Comparison of ENCODE assay signal across 20 cellular contexts in genomic region chr10:14548970-14549369, GRCh38.
DNase-seq lines count a peak whose midpoint lies in the region; ATAC-seq, FAIRE-seq and TF ChIP-seq lines count a peak whose summit lies in the region.
"Had no signal": no experiment of that assay in that cellular context is flagged by ENCODE, and none has a peak within 500 bp of the region (broad histone marks: within the 10 kb centered on the region; RNA-seq: fewer than 3 reads in every experiment).

No MANE protein-coding gene starts in this region.

- no peaks in the 10 kb centered on the region for H3K36me3 Mint-ChIP-seq in natural killer cell

- peaks cover 84 to 90% of the 10 kb centered on the region in 2 donors for H3K4me1 Mint-ChIP-seq in natural killer cell

- no peaks in the 10 kb centered on the region for H3K27me3 Mint-ChIP-seq in natural killer cell (ENCODE audit: low read depth in 2 of 2)

- TF ChIP-seq POLR2A in HepG2 (IDR thresholded peaks at IDR 0.05; ENCODE audit: insufficient read depth in 1 of 2, low read depth in 2 of 2, low read length in 2 of 2), result no peak

- H3K36me3 ChIP-seq in liver (ENCODE audit: control insufficient read depth in 4 of 4, insufficient read depth in 3 of 4, low read depth in 1 of 4, low read length in 3 of 4) (peaks cover 0 to 7% (median under 1%) of the 10 kb centered on the region in 4 donors), HepG2 (replicated peaks in 1 of 2; ENCODE audit: control insufficient read depth in 1 of 2, insufficient read depth in 2 of 2, low read length in 2 of 2) (0 out of 5 replicates have a peak, but pooled peaks cover 0 to 2% of the 10 kb centered on the region in 2 experiments), adipocyte (ENCODE audit: control insufficient read depth, insufficient read depth, low read length, severe bottlenecking) (no peaks in the 10 kb centered on the region), pancreas (no peaks in the 10 kb centered on the region)
- H3K36me3 ChIP-seq: colonic mucosa, WERI-Rb-1 had no signal

- H3K4me2 ChIP-seq in HepG2 (ENCODE audit: low read depth, low read length), result no peak overlapping the region

- no peaks in the 10 kb centered on the region for H3K9me3 ChIP-seq in liver (ENCODE audit: control insufficient read depth in 4 of 4, low read length in 3 of 4)
- no peaks in the 10 kb centered on the region for H3K9me3 ChIP-seq in HepG2 (ENCODE audit: low read length)
- H3K9me3 ChIP-seq in adipocyte (ENCODE audit: control insufficient read depth, low read length), result no peaks in the 10 kb centered on the region
- no peaks in the 10 kb centered on the region for H3K9me3 ChIP-seq in pancreas
- H3K9me3 ChIP-seq: colonic mucosa had no signal

- H3K9ac ChIP-seq in liver (ENCODE audit: low read depth in 1 of 2, low read length in 2 of 2) (no peak overlapping the region), HepG2 (ENCODE audit: insufficient read depth, low read depth, low read length) (no peak overlapping the region), adipocyte (ENCODE audit: low read length) (peak overlapping the region; percentile 21)

- POLR2A ChIA-PET in HepG2 (lab: Yijun Ruan, JAX), result interaction anchor here (1.1 to 2.2 kb wide), 5 partner anchors 11 to 329 kb away, joined by 3 to 6 read pairs (median 5); partner anchors contain the start of gene SUV39H2

- intact Hi-C loops in HepG2 (cut with micrococcal nuclease; ENCODE audit: unreplicated experiment) (no loop called here), natural killer cell (cut with micrococcal nuclease) (no loop called here), pancreas (cut with DNase I) (loop anchor here in 1 of 3 donors (10.0 kb wide), 1 partner anchor 276 kb away; no protein-coding TSS in a partner anchor)

- H3K4me1 ChIP-seq in liver (ENCODE audit: control insufficient read depth in 4 of 4, insufficient read depth in 4 of 4, low read length in 3 of 4) (peaks cover 4 to 18% (median 6%) of the 10 kb centered on the region in 4 donors), HepG2 (ENCODE audit: insufficient read depth, low read length) (peaks cover 48% of the 10 kb centered on the region), adipocyte (ENCODE audit: control insufficient read depth, insufficient read depth, low read length) (peaks cover 28% of the 10 kb centered on the region), pancreas (peaks cover 12 to 36% (median 34%) of the 10 kb centered on the region in 3 donors)

- peaks cover 22% of the 10 kb centered on the region for H3K79me2 ChIP-seq in HepG2 (ENCODE audit: insufficient read depth, low read length)

- DNase-seq in HepG2 (ENCODE audit: low spot score) (no peak), adipocyte (ENCODE audit: low read depth) (no peak), natural killer cell (no peak), MV-4-11 (lab: John Stamatoyannopoulos, UW) (no peak), pancreas (no peak), AG08395 (ENCODE audit: low spot score) (no peak)
- DNase-seq: activated gamma-delta T cell treated with Interleukin-2 at 50 U/mL for 16 hours; colonic mucosa; foreskin keratinocyte; GDM1; NCI-H1092 treated with DMSO at 0.1 percent for 48 hours; NCI-H524; retina; stimulated activated CD4-positive, alpha-beta T cell treated with anti-CD3 and anti-CD28 coated beads, Interleukin-15, amount 100 ng/mL, for 24 hours; stimulated activated naive CD4-positive, alpha-beta T cell treated with Interleukin-2 at 50 U/mL for 16 hours; WERI-Rb-1 had no signal

- 94% methylated on average over 3 of the region's 3 CpGs for WGBS in liver
- WGBS in HepG2 (ENCODE audit: low lambda C conversion rate), result 94% methylated on average over 3 of the region's 3 CpGs
- WGBS in pancreas, 2 donors, result 83 to 94% methylated on average over 3 of the region's 3 CpGs

- BruUV-seq in HepG2 (replicated peaks; lab: Mats Ljungman, UMichigan), result no TSS peak

- peak overlapping the region; percentile 12 to 19 for H3K27ac ChIP-seq in liver (ENCODE audit: low read depth in 1 of 2, low read length in 2 of 2)
- H3K27ac ChIP-seq in HepG2 (ENCODE audit: extremely low read length, insufficient read depth, low read length), result no peak overlapping the region
- no peak overlapping the region for H3K27ac ChIP-seq in pancreas
- H3K27ac ChIP-seq: foreskin keratinocyte, WERI-Rb-1 had no signal

- H3K9me3 Mint-ChIP-seq in natural killer cell, result no peaks in the 10 kb centered on the region

- H2AFZ ChIP-seq in HepG2 (ENCODE audit: low read length), result no peak overlapping the region

- TF ChIP-seq EP300 in HepG2 (IDR thresholded peaks at IDR 0.05; ENCODE audit: low read depth in 2 of 2, low read length in 2 of 2) (no peak), HepG2 (CRISPR knock-in tag; IDR thresholded peaks at IDR 0.05; ENCODE audit: borderline replicate concordance) (no peak)

- CTCF ChIA-PET in HepG2 (lab: Yijun Ruan, JAX; ENCODE audit: low intra/inter-chr PET ratio, low total read pairs), result no interaction called here

- ATAC-seq in HepG2 (no peak), natural killer cell (no peak), pancreas (no peak), HG02840 (IDR thresholded peaks at IDR 0.05; ENCODE audit: low FRiP score, unreplicated experiment) (no peak)
- ATAC-seq: foreskin keratinocyte had no signal

- no peaks in the 10 kb centered on the region; the same call in 1 of the 2 replicates for H4K20me1 ChIP-seq in HepG2 (ENCODE audit: insufficient read depth, low read length)

- no peak overlapping the region for H3K4me3 Mint-ChIP-seq in natural killer cell

- peak overlapping the region; percentile 95 to 98 for H3K27ac Mint-ChIP-seq in natural killer cell

- H3K27me3 ChIP-seq in liver (ENCODE audit: control insufficient read depth in 4 of 4, insufficient read depth in 4 of 4, low read length in 3 of 4) (no peaks in the 10 kb centered on the region), HepG2 (ENCODE audit: control insufficient read depth in 1 of 2, insufficient read depth in 2 of 2, low read length in 2 of 2) (no peaks in the 10 kb centered on the region), adipocyte (replicated peaks; ENCODE audit: control insufficient read depth, insufficient read depth, low read length) (no peaks in the 10 kb centered on the region), pancreas (no peaks in the 10 kb centered on the region)
- H3K27me3 ChIP-seq: colonic mucosa, foreskin keratinocyte had no signal

- in situ Hi-C loops in HepG2 (cut with HindIII; ENCODE audit: extremely low pct_ligation_motif_present, low pct_unique_long_range_greater_than_20kb), result no loop called here

- no peak for TF ChIP-seq CTCF in liver (IDR thresholded peaks at IDR 0.05; ENCODE audit: low read depth, low read length, missing input control)
- TF ChIP-seq CTCF in HepG2 (CRISPR knock-in tag; IDR thresholded peaks at IDR 0.05), result no peak
- TF ChIP-seq CTCF in natural killer cell (IDR thresholded peaks at IDR 0.05), result no peak
- TF ChIP-seq CTCF in pancreas (IDR thresholded peaks at IDR 0.05), result no peak

- FAIRE-seq in HepG2 (lab: Jason Lieb, UNC) (no peak), pancreas (lab: Jason Lieb, UNC) (no peak)
- FAIRE-seq: endothelial cell of umbilical vein, GM12891 had no signal

- TF ChIP-seq RAD21 in liver (IDR thresholded peaks at IDR 0.05) (no peak), HepG2 (CRISPR knock-in tag; IDR thresholded peaks at IDR 0.05) (no peak)

- H3K4me3 ChIP-seq in liver (ENCODE audit: low read depth in 1 of 3, low read length in 3 of 3), result no peak overlapping the region
- H3K4me3 ChIP-seq in HepG2 (replicated peaks in 1 of 3; ENCODE audit: insufficient read depth in 1 of 3, low read depth in 2 of 3, low read length in 3 of 3), result no peak overlapping the region
- H3K4me3 ChIP-seq in adipocyte (ENCODE audit: low read length), result no peak overlapping the region
- H3K4me3 ChIP-seq in pancreas, result no peak overlapping the region
- H3K4me3 ChIP-seq: colonic mucosa had no signal

TF ChIP-seq in HepG2, 621 proteins besides CTCF, POLR2A, EP300 and RAD21 (continues in another document):
- TF ChIP-seq GTF3A (CRISPR knock-in tag; conservative IDR thresholded peaks at IDR 0.05) (no peak), SMAD1 (CRISPR knock-in tag; IDR thresholded peaks at IDR 0.05; ENCODE audit: borderline replicate concordance, low read depth) (no peak), EZH2 (conservative IDR thresholded peaks at IDR 0.05; ENCODE audit: low read depth, low read length) (no peak), SNAI1 (CRISPR knock-in tag; IDR thresholded peaks at IDR 0.05; ENCODE audit: borderline replicate concordance) (no peak), BHLHE40 (IDR thresholded peaks at IDR 0.05; ENCODE audit: low read length) (no peak), KLF13 (CRISPR knock-in tag; IDR thresholded peaks at IDR 0.05) (no peak), NFIC (IDR thresholded peaks at IDR 0.05; ENCODE audit: low read length) (no peak), SMARCE1 (IDR thresholded peaks at IDR 0.05; ENCODE audit: borderline replicate concordance) (no peak)

Comparison
In these comparisons a context has a peak if more than half of its experiments do, and no peak if none do; other contexts are left out.
1. H3K27ac ChIP-seq: peak in liver (2 of 2); none in HepG2 (single experiment) and pancreas (0 of 4).